In genomic region chr1:240888039-240888786, GRCh38 we compare ENCODE assay signal across 9 cellular contexts.
DNase-seq lines count a peak whose midpoint lies in the region; ATAC-seq, FAIRE-seq and TF ChIP-seq lines count a peak whose summit lies in the region.
"Had no signal": no experiment of that assay in that cellular context is flagged by ENCODE, and none has a peak within 500 bp of the region (broad histone marks: within the 10 kb centered on the region; RNA-seq: fewer than 3 reads in every experiment).

No MANE protein-coding gene starts in this region.

- H3K4me1 Mint-ChIP-seq in astrocyte (ENCODE audit: low read depth, unreplicated experiment): no peaks in the 10 kb centered on the region
- H3K4me1 Mint-ChIP-seq: central memory CD8-positive, alpha-beta T cell had no signal

- no peaks in the 10 kb centered on the region for H3K27me3 ChIP-seq in heart left ventricle
- no peaks in the 10 kb centered on the region for H3K27me3 ChIP-seq in HAP-1 (ENCODE audit: low read depth)
- no peaks in the 10 kb centered on the region for H3K27me3 ChIP-seq in astrocyte (ENCODE audit: insufficient read depth, low read length)

- 55 to 59% (median 57%) methylated on average over 15 of the region's 15 CpGs for WGBS in heart left ventricle, 4 donors

- H3K27ac Mint-ChIP-seq in astrocyte (ENCODE audit: unreplicated experiment): no peak overlapping the region

- no peaks in the 10 kb centered on the region for H3K36me3 ChIP-seq in heart left ventricle
- no peaks in the 10 kb centered on the region for H3K36me3 ChIP-seq in HAP-1 (replicated peaks)
- H3K36me3 ChIP-seq in astrocyte (ENCODE audit: insufficient read depth, low read length): no peaks in the 10 kb centered on the region

- TF ChIP-seq CTCF in heart left ventricle (IDR thresholded peaks at IDR 0.05): peak in 7 of 12 donors; percentile 13 to 43 (median 32)
- peak; percentile 63 for TF ChIP-seq CTCF in astrocyte (IDR thresholded peaks at IDR 0.05; ENCODE audit: insufficient read depth, low read depth, low read length)

- H3K27ac ChIP-seq in heart left ventricle: no peak overlapping the region
- no peak overlapping the region for H3K27ac ChIP-seq in astrocyte (ENCODE audit: low read depth, low read length)

- DNase-seq in heart left ventricle: no peak
- no peak for DNase-seq in Right ventricle myocardium inferior (ENCODE audit: missing footprints)
- peak; percentile 24 to 68 for DNase-seq in HAP-1 (ENCODE audit: low spot score in 2 of 2)
- DNase-seq in NCI-H2081 (lab: John Stamatoyannopoulos, UW): peak; percentile 60 to 67
- no peak for DNase-seq in astrocyte (ENCODE audit: low read depth)
- DNase-seq in lung microvascular endothelial cell (ENCODE audit: low read depth in 2 of 2): peak; percentile 29 to 62
- no peak for DNase-seq in central memory CD4-positive, alpha-beta T cell

- H3K9me3 Mint-ChIP-seq in astrocyte (ENCODE audit: unreplicated experiment): peaks cover 3% of the 10 kb centered on the region

- H3K4me1 ChIP-seq in heart left ventricle (no peaks in the 10 kb centered on the region), HAP-1 (no peaks in the 10 kb centered on the region), astrocyte (ENCODE audit: insufficient read depth, low read length) (no peaks in the 10 kb centered on the region)

- H3K79me2 ChIP-seq in astrocyte (ENCODE audit: insufficient read depth, low read length): no peaks in the 10 kb centered on the region

- FAIRE-seq in astrocyte (lab: Jason Lieb, UNC): no peak

- H3K4me3 ChIP-seq in heart left ventricle (no peak overlapping the region), HAP-1 (no peak overlapping the region), astrocyte (ENCODE audit: insufficient read depth, low read depth, low read length) (no peak overlapping the region)

- TF ChIP-seq POLR2A in heart left ventricle (IDR thresholded peaks at IDR 0.05): no peak

- H3K9me3 ChIP-seq in heart left ventricle: peaks cover 0 to 9% (median 0%) of the 10 kb centered on the region in 12 donors
- no peaks in the 10 kb centered on the region for H3K9me3 ChIP-seq in HAP-1
- no peaks in the 10 kb centered on the region for H3K9me3 ChIP-seq in astrocyte (ENCODE audit: insufficient read depth, low read depth, low read length)

- no peaks in the 10 kb centered on the region for H3K36me3 Mint-ChIP-seq in astrocyte (ENCODE audit: low read depth, unreplicated experiment)

- ATAC-seq in heart left ventricle: no peak
- no peak for ATAC-seq in Right ventricle myocardium inferior
- ATAC-seq in GM19324 (IDR thresholded peaks at IDR 0.05; ENCODE audit: low FRiP score, unreplicated experiment): no peak

- H4K20me1 ChIP-seq in astrocyte (ENCODE audit: insufficient read depth, low read length): no peaks in the 10 kb centered on the region

- H3K27me3 Mint-ChIP-seq in astrocyte (ENCODE audit: low read depth, unreplicated experiment): no peaks in the 10 kb centered on the region
- H3K27me3 Mint-ChIP-seq: central memory CD8-positive, alpha-beta T cell had no signal

- intact Hi-C loops in heart left ventricle (cut with DNase I): no loop called here
- intact Hi-C loops in Right ventricle myocardium inferior (cut with DNase I): no loop called here

- no peak overlapping the region for H3K4me3 Mint-ChIP-seq in astrocyte (ENCODE audit: unreplicated experiment)
- H3K4me3 Mint-ChIP-seq: central memory CD8-positive, alpha-beta T cell had no signal

- in situ Hi-C loops in HAP-1 (cut with MboI; ENCODE audit: low sequenced_read_pairs): no loop called here

- H2AFZ ChIP-seq in astrocyte (ENCODE audit: low read depth, low read length): no peak overlapping the region

- no peak overlapping the region for H3K4me2 ChIP-seq in astrocyte (ENCODE audit: low read length)

- H3K9ac ChIP-seq in astrocyte (ENCODE audit: low read length): no peak overlapping the region

Comparison
In these comparisons a context has a peak if more than half of its experiments do, and no peak if none do; other contexts are left out.
1. DNase-seq: peak in HAP-1 (2 of 2), NCI-H2081 (2 of 2) and lung microvascular endothelial cell (2 of 2); none in heart left ventricle (0 of 5), Right ventricle myocardium inferior (single experiment), astrocyte (single experiment) and central memory CD4-positive, alpha-beta T cell (single experiment).